ENCODE assay signal across 1 cellular context in genomic region chr1:21902378-21903012, GRCh38.
TF ChIP-seq lines count a peak whose summit lies in the region.

No MANE protein-coding gene starts in this region.

TF ChIP-seq in K562, 482 proteins besides CTCF, POLR2A, EP300 and RAD21 (continued from another document):
- TF ChIP-seq XRCC4 (IDR thresholded peaks at IDR 0.05; ENCODE audit: extremely low read depth, insufficient read depth, insufficient read length) (no peak), NR2C1 (IDR thresholded peaks at IDR 0.05) (peak; percentile 65), NR2C1 (tag; IDR thresholded peaks at IDR 0.05) (peak; percentile 69), ZNF445 (CRISPR knock-in tag; IDR thresholded peaks at IDR 0.05; ENCODE audit: low read depth) (no peak), BRD4 (IDR thresholded peaks at IDR 0.05) (peak; percentile 30; the same call in 1 of the 2 replicates), SAP30 (IDR thresholded peaks at IDR 0.05; ENCODE audit: borderline replicate concordance, insufficient read depth, low read depth, low read length, poor library complexity, severe bottlenecking) (no peak), TRIM24 (IDR thresholded peaks at IDR 0.05) (peak in 1 of 2 experiments; percentile 25; a peak in 1 of 4 replicates), ZNF431 (CRISPR knock-in tag; IDR thresholded peaks at IDR 0.05) (no peak), ZNF197 (CRISPR knock-in tag; IDR thresholded peaks at IDR 0.05; ENCODE audit: low read depth) (no peak), CEBPG (CRISPR knock-in tag; IDR thresholded peaks at IDR 0.05) (no peak), CEBPG (tag; conservative IDR thresholded peaks at IDR 0.05 in 1 of 2, IDR thresholded peaks at IDR 0.05 in 1 of 2) (no peak), MYNN (IDR thresholded peaks at IDR 0.05) (no peak), MYNN (CRISPR knock-in tag; IDR thresholded peaks at IDR 0.05) (no peak), BACH1 (tag; IDR thresholded peaks at IDR 0.05) (no peak), ZNF592 (IDR thresholded peaks at IDR 0.05) (0 out of 2 replicates have a peak, but pooled peaks have one; percentile 75), PTBP1 (IDR thresholded peaks at IDR 0.05; ENCODE audit: low read depth, low read length) (peak; percentile 97), BRF1 (IDR thresholded peaks at IDR 0.05; ENCODE audit: borderline replicate concordance, extremely low read depth, insufficient read length) (no peak), ZNF212 (CRISPR knock-in tag; IDR thresholded peaks at IDR 0.05) (no peak), CSDE1 (IDR thresholded peaks at IDR 0.05) (no peak), CBX1 (IDR thresholded peaks at IDR 0.05; ENCODE audit: low read depth) (peak; percentile 93), HDAC2 (IDR thresholded peaks at IDR 0.05) (peak; percentile 94), GABPB1 (CRISPR knock-in tag; IDR thresholded peaks at IDR 0.05) (no peak), BCL6 (CRISPR knock-in tag; IDR thresholded peaks at IDR 0.05) (no peak), KLF13 (tag; IDR thresholded peaks at IDR 0.05; ENCODE audit: borderline replicate concordance, low read depth) (0 out of 2 replicates have a peak, but pooled peaks have one; percentile 3), MTA3 (IDR thresholded peaks at IDR 0.05; ENCODE audit: borderline replicate concordance) (no peak), FIP1L1 (IDR thresholded peaks at IDR 0.05; ENCODE audit: low read depth, low read length, poor library complexity, severe bottlenecking) (no peak), HCFC1 (IDR thresholded peaks at IDR 0.05; ENCODE audit: low read depth, low read length) (no peak), ZBTB26 (CRISPR knock-in tag; IDR thresholded peaks at IDR 0.05) (no peak), ELK3 (CRISPR knock-in tag; IDR thresholded peaks at IDR 0.05) (no peak), BCOR (IDR thresholded peaks at IDR 0.05) (peak; percentile 99), ZBTB1 (CRISPR knock-in tag; IDR thresholded peaks at IDR 0.05; ENCODE audit: borderline replicate concordance, low read depth) (0 out of 2 replicates have a peak, but pooled peaks have one; percentile 48), SMARCA5 (IDR thresholded peaks at IDR 0.05) (peak; percentile 97), ARID4B (CRISPR knock-in tag; IDR thresholded peaks at IDR 0.05) (peak; percentile 63; the same call in 1 of the 2 replicates), GTF2E2 (tag; IDR thresholded peaks at IDR 0.05) (no peak), ZNF282 (CRISPR knock-in tag; IDR thresholded peaks at IDR 0.05) (no peak), ZNF408 (CRISPR knock-in tag; IDR thresholded peaks at IDR 0.05; ENCODE audit: low read depth) (no peak), CC2D1A (IDR thresholded peaks at IDR 0.05) (peak; percentile 55; the same call in 1 of the 2 replicates)
